ENCODE assay signal across 26 cellular contexts in the genomic region with DNA sequence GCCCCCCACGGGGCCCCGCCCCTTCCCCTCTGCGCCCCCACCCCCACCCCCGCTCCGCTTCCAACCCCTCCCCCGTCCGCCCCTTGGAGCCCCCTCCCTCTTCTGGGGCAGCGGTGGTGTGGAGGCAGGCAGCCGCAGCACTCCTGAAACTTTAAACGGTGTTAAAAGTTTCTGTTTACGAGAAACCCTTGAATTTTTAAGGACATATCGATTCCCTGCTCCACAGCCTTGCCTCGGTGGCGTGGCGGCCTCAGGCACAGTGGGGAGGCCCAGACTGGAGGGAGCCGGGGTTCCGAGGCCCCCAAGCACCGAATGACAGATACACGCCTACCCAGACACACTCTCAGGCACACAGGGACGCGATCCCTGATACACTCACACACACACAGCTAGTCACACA. TPM values are rescaled to one million over a fixed set of nuclear protein-coding genes. Genes with fewer than 3 reads are reported as not detected.
"Had no signal": no experiment of that assay in that cellular context is flagged by ENCODE, and none has a peak within 500 bp of the region (broad histone marks: within the 10 kb centered on the region; RNA-seq: fewer than 3 reads in every experiment).

No MANE protein-coding gene starts in this region.

- H3K9me3 ChIP-seq: MG63, SJSA1 had no signal

- H3K4me3 ChIP-seq: MG63, SJSA1 had no signal

- ATAC-seq: activated T-helper 17 cell treated with anti-CD3 and anti-CD28 coated beads, Interleukin-2, amount 50 U/mL, for 72 hours had no signal

- H3K36me3 Mint-ChIP-seq: activated naive CD8-positive, alpha-beta T cell had no signal

- H3K27me3 ChIP-seq: MG63, SJSA1 had no signal

- H3K27ac Mint-ChIP-seq: activated CD4-positive, alpha-beta memory T cell treated with anti-CD3 and anti-CD28 coated beads, Interleukin-2, amount 10 ng/mL, durations not matched to agents 7 days and 5 days; activated naive CD4-positive, alpha-beta T cell treated with anti-CD3 and anti-CD28 coated beads for 36 hours; activated naive CD8-positive, alpha-beta T cell; activated T-helper 17 cell treated with anti-CD3 and anti-CD28 coated beads, Interleukin-2, amount 50 U/mL, for 72 hours; T-helper 1 cell treated with Interleukin-12 subunit alpha and Interleukin-12 subunit beta and Interleukin-4 antibody, amounts not matched to agents 30 μg/mL and 1 μg/mL, for 36 hours had no signal

- H3K27ac ChIP-seq: SJSA1 had no signal

- DNase-seq: activated CD4-positive, alpha-beta memory T cell treated with anti-CD3 and anti-CD28 coated beads, Interleukin-2, amount 10 ng/mL, durations not matched to agents 7 days and 5 days; activated CD4-positive, alpha-beta T cell treated with anti-CD3 and anti-CD28 coated beads, Interleukin-2, amount 50 U/mL, for 1 hour; activated CD4-positive, CD25-positive, alpha-beta regulatory T cell; activated gamma-delta T cell; activated naive CD4-positive, alpha-beta T cell treated with anti-CD3 and anti-CD28 coated beads for 36 hours; activated T-cell treated with anti-CD3 and anti-CD28 coated beads for 4 hours; activated T-cell treated with anti-CD3 and anti-CD28 coated beads, Interleukin-2, amount 50 U/mL, for 48 hours; amygdala; cerebellar nuclear complex; MG63; NCI-H1105; NCI-H1436 treated with DMSO at 0.1 percent for 48 hours; NCI-H187 treated with DMSO at 0.1 percent for 48 hours; NCI-H345; NCI-H510A; NCI-H526 treated with DMSO at 0.1 percent for 48 hours; NCI-H82; SHP77; T-helper 9 cell had no signal

- H3K36me3 ChIP-seq: MG63, SJSA1 had no signal

- H3K4me3 Mint-ChIP-seq: activated CD4-positive, alpha-beta memory T cell treated with anti-CD3 and anti-CD28 coated beads, Interleukin-2, amount 10 ng/mL, durations not matched to agents 7 days and 5 days; activated naive CD4-positive, alpha-beta T cell treated with anti-CD3 and anti-CD28 coated beads for 36 hours; activated naive CD8-positive, alpha-beta T cell; activated T-helper 17 cell treated with anti-CD3 and anti-CD28 coated beads, Interleukin-2, amount 50 U/mL, for 72 hours; T-helper 1 cell treated with Interleukin-12 subunit alpha and Interleukin-12 subunit beta and Interleukin-4 antibody, amounts not matched to agents 30 μg/mL and 1 μg/mL, for 36 hours had no signal

- H3K9me3 Mint-ChIP-seq: activated CD4-positive, alpha-beta memory T cell treated with anti-CD3 and anti-CD28 coated beads, Interleukin-2, amount 10 ng/mL, durations not matched to agents 7 days and 5 days; activated naive CD4-positive, alpha-beta T cell treated with anti-CD3 and anti-CD28 coated beads for 36 hours; activated T-helper 17 cell treated with anti-CD3 and anti-CD28 coated beads, Interleukin-2, amount 50 U/mL, for 72 hours; T-helper 1 cell treated with Interleukin-12 subunit alpha and Interleukin-12 subunit beta and Interleukin-4 antibody, amounts not matched to agents 30 μg/mL and 1 μg/mL, for 36 hours had no signal

RNA-seq across cellular contexts. Expression of a gene that starts 21.1 kb away (rescaled TPM):
- total RNA-seq: activated CD8-positive, alpha-beta memory T cell treated with anti-CD3 and anti-CD28 coated beads for 36 hours; activated naive CD4-positive, alpha-beta T cell treated with anti-CD3 and anti-CD28 coated beads for 36 hours; astrocyte; RPMI7951; SJSA1 had no signal
